ENCODE assay signal across 1 cellular context in the genomic region with DNA sequence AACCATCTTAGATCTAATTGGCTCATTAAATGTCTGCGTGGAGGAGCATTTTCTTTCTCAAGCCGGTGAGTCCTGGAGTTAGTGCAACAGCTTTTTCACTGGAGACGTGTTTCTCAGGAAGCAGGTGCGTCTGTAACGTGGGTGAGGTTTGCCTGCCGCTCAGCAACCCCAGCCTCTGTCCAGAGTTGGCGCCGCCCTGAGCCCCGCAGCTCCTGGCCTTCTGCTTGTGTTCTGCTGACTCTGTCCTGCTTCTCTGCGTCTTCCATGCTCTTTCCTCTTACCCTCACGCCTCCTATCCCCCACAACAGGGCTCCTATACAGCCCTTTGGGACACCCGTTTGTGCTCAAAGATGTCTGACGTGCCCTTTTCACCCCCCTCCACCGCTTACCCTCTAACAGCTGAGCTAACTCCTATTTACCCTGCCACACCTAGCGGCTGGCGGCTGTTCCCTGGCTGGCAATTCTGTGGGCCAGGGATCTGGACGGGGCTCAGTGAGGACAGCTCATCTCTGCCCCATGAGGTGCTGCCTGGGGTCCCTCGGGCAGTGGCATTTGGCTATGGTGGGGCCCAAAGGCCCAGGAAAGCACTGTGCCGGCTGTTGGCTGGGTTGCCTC.
TF ChIP-seq lines count a peak whose summit lies in the region.

No MANE protein-coding gene starts in this region.

TF ChIP-seq in GM23338, 12 proteins besides CTCF, POLR2A, EP300 and RAD21 (continued from another document):
- TF ChIP-seq, protein P1, sequence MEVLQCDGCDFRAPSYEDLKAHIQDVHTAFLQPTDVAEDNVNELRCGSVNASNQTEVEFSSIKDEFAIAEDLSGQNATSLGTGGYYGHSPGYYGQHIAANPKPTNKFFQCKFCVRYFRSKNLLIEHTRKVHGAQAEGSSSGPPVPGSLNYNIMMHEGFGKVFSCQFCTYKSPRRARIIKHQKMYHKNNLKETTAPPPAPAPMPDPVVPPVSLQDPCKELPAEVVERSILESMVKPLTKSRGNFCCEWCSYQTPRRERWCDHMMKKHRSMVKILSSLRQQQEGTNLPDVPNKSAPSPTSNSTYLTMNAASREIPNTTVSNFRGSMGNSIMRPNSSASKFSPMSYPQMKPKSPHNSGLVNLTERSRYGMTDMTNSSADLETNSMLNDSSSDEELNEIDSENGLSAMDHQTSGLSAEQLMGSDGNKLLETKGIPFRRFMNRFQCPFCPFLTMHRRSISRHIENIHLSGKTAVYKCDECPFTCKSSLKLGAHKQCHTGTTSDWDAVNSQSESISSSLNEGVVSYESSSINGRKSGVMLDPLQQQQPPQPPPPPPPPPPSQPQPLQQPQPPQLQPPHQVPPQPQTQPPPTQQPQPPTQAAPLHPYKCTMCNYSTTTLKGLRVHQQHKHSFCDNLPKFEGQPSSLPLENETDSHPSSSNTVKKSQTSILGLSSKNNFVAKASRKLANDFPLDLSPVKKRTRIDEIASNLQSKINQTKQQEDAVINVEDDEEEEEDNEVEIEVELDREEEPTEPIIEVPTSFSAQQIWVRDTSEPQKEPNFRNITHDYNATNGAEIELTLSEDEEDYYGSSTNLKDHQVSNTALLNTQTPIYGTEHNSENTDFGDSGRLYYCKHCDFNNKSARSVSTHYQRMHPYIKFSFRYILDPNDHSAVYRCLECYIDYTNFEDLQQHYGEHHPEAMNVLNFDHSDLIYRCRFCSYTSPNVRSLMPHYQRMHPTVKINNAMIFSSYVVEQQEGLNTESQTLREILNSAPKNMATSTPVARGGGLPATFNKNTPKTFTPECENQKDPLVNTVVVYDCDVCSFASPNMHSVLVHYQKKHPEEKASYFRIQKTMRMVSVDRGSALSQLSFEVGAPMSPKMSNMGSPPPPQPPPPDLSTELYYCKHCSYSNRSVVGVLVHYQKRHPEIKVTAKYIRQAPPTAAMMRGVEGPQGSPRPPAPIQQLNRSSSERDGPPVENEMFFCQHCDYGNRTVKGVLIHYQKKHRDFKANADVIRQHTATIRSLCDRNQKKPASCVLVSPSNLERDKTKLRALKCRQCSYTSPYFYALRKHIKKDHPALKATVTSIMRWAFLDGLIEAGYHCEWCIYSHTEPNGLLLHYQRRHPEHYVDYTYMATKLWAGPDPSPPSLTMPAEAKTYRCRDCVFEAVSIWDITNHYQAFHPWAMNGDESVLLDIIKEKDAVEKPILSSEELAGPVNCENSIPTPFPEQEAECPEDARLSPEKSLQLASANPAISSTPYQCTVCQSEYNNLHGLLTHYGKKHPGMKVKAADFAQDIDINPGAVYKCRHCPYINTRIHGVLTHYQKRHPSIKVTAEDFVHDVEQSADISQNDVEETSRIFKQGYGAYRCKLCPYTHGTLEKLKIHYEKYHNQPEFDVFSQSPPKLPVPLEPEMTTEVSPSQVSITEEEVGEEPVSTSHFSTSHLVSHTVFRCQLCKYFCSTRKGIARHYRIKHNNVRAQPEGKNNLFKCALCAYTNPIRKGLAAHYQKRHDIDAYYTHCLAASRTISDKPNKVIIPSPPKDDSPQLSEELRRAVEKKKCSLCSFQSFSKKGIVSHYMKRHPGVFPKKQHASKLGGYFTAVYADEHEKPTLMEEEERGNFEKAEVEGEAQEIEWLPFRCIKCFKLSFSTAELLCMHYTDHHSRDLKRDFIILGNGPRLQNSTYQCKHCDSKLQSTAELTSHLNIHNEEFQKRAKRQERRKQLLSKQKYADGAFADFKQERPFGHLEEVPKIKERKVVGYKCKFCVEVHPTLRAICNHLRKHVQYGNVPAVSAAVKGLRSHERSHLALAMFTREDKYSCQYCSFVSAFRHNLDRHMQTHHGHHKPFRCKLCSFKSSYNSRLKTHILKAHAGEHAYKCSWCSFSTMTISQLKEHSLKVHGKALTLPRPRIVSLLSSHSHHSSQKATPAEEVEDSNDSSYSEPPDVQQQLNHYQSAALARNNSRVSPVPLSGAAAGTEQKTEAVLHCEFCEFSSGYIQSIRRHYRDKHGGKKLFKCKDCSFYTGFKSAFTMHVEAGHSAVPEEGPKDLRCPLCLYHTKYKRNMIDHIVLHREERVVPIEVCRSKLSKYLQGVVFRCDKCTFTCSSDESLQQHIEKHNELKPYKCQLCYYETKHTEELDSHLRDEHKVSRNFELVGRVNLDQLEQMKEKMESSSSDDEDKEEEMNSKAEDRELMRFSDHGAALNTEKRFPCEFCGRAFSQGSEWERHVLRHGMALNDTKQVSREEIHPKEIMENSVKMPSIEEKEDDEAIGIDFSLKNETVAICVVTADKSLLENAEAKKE (CRISPR knock-in tag; IDR thresholded peaks at IDR 0.05): no peak
- TF ChIP-seq REST (IDR thresholded peaks at IDR 0.05; ENCODE audit: unreplicated experiment) (no peak), ZNF331 (CRISPR knock-in tag; IDR thresholded peaks at IDR 0.05; ENCODE audit: low read depth) (no peak), EZH2phosphoT487 (IDR thresholded peaks at IDR 0.05; ENCODE audit: unreplicated experiment) (no peak), ETS1 (IDR thresholded peaks at IDR 0.05) (no peak), NANOG (IDR thresholded peaks at IDR 0.05; ENCODE audit: borderline replicate concordance) (no peak), POLR2AphosphoS5 (IDR thresholded peaks at IDR 0.05; ENCODE audit: low read depth) (no peak), CREB1 (CRISPR knock-in tag; IDR thresholded peaks at IDR 0.05; ENCODE audit: low read depth) (no peak), EZH2 (IDR thresholded peaks at IDR 0.05; ENCODE audit: low read depth, unreplicated experiment) (no peak)
